8 cellular contexts compared by ENCODE assay signal in genomic region chr2:230226090-230226551, GRCh38. TPM values are rescaled to one million over a fixed set of nuclear protein-coding genes. Genes with fewer than 3 reads are reported as not detected.
DNase-seq lines count a peak whose midpoint lies in the region; ATAC-seq and TF ChIP-seq lines count a peak whose summit lies in the region.

No MANE protein-coding gene starts in this region.

- no peaks in the 10 kb centered on the region for H3K27me3 ChIP-seq in stomach

- peaks cover 40% of the 10 kb centered on the region for H3K36me3 Mint-ChIP-seq in activated CD8-positive, alpha-beta memory T cell treated with anti-CD3 and anti-CD28 coated beads, Interleukin-2, amount 10 ng/mL, durations not matched to agents 7 days and 5 days
- H3K36me3 Mint-ChIP-seq in activated B cell treated with CpG ODN at 0.5 μM for 24 hours (ENCODE audit: low read depth) (peaks cover 39% of the 10 kb centered on the region), HFFc6 (ENCODE audit: low read depth) (peaks cover 12% of the 10 kb centered on the region)

- DNase-seq in activated CD8-positive, alpha-beta memory T cell treated with anti-CD3 and anti-CD28 coated beads, Interleukin-2, amount 10 ng/mL, durations not matched to agents 7 days and 5 days: peak; percentile 54
- no peak for DNase-seq in activated CD8-positive, alpha-beta memory T cell treated with anti-CD3 and anti-CD28 coated beads, Interleukin-2, amount 50 U/mL, for 48 hours
- DNase-seq in activated B cell treated with CpG ODN at 0.5 μM for 24 hours (no peak), stomach (no peak), NCI-H748 treated with DMSO at 0.1 percent for 48 hours (lab: John Stamatoyannopoulos, UW) (no peak), HFFc6 (no peak), NCI-H446 (lab: John Stamatoyannopoulos, UW) (no peak)

- ATAC-seq in activated CD8-positive, alpha-beta memory T cell treated with anti-CD3 and anti-CD28 coated beads, Interleukin-2, amount 10 ng/mL, durations not matched to agents 7 days and 5 days: peak; percentile 40
- ATAC-seq in HG03066 (IDR thresholded peaks at IDR 0.05; ENCODE audit: low read depth, unreplicated experiment): peak; percentile 72
- peak; percentile 74 for ATAC-seq in activated B cell treated with CpG ODN at 0.5 μM for 24 hours (ENCODE audit: low read depth)

- H3K9me3 ChIP-seq in stomach: peaks cover 0 to 12% (median 0%) of the 10 kb centered on the region in 4 donors

- CTCF ChIA-PET in activated CD8-positive, alpha-beta memory T cell treated with anti-CD3 and anti-CD28 coated beads, Interleukin-2, amount 10 ng/mL, durations not matched to agents 7 days and 5 days (lab: Charles Lee): interaction anchor here (0.6 to 1.5 kb wide), 4 partner anchors 9 to 1168 kb away, joined by 3 to 7 read pairs (median 3); no protein-coding TSS in a partner anchor
- CTCF ChIA-PET in activated B cell treated with CpG ODN at 0.5 μM for 24 hours (lab: Charles Lee): interaction anchor here (1.0 to 1.5 kb wide), 3 partner anchors 9 to 23 kb away, joined by 3 to 9 read pairs (median 4); no protein-coding TSS in a partner anchor

- no peaks in the 10 kb centered on the region for H3K36me3 ChIP-seq in stomach

- intact Hi-C loops in activated B cell treated with CpG ODN at 0.5 μM for 24 hours (cut with micrococcal nuclease): loop anchor here (1.0 to 5.0 kb wide), 7 partner anchors 8 to 487 kb away; partner anchors contain the start of gene CAB39
- intact Hi-C loops in stomach (cut with DNase I; ENCODE audit: low total_unique reads): no loop called here

- peak overlapping the region in 3 of 5 donors; percentile 28 to 61 (median 58) for H3K27ac ChIP-seq in stomach

- TF ChIP-seq EP300 in stomach (IDR thresholded peaks at IDR 0.05): no peak

- peaks cover 9% of the 10 kb centered on the region for H3K9me3 Mint-ChIP-seq in activated CD8-positive, alpha-beta memory T cell treated with anti-CD3 and anti-CD28 coated beads, Interleukin-2, amount 10 ng/mL, durations not matched to agents 7 days and 5 days (ENCODE audit: low read depth)
- H3K9me3 Mint-ChIP-seq in activated B cell treated with CpG ODN at 0.5 μM for 24 hours: peaks cover 4% of the 10 kb centered on the region
- peaks cover 14% of the 10 kb centered on the region for H3K9me3 Mint-ChIP-seq in HFFc6

- peak overlapping the region; percentile 98 for H3K27ac Mint-ChIP-seq in activated CD8-positive, alpha-beta memory T cell treated with anti-CD3 and anti-CD28 coated beads, Interleukin-2, amount 10 ng/mL, durations not matched to agents 7 days and 5 days
- H3K27ac Mint-ChIP-seq in activated B cell treated with CpG ODN at 0.5 μM for 24 hours (peak overlapping the region; percentile 98), HFFc6 (no peak overlapping the region)

- H3K4me3 ChIP-seq in stomach: peak overlapping the region in 2 of 4 donors; percentile 0 to 10

- peaks cover 73% of the 10 kb centered on the region for H3K4me1 Mint-ChIP-seq in activated CD8-positive, alpha-beta memory T cell treated with anti-CD3 and anti-CD28 coated beads, Interleukin-2, amount 10 ng/mL, durations not matched to agents 7 days and 5 days
- H3K4me1 Mint-ChIP-seq in activated B cell treated with CpG ODN at 0.5 μM for 24 hours (peaks cover 89% of the 10 kb centered on the region), HFFc6 (ENCODE audit: low read depth) (peaks cover 22% of the 10 kb centered on the region)

- peak overlapping the region; percentile 92 for H3K4me3 Mint-ChIP-seq in activated CD8-positive, alpha-beta memory T cell treated with anti-CD3 and anti-CD28 coated beads, Interleukin-2, amount 10 ng/mL, durations not matched to agents 7 days and 5 days
- peak overlapping the region; percentile 92 for H3K4me3 Mint-ChIP-seq in activated B cell treated with CpG ODN at 0.5 μM for 24 hours
- H3K4me3 Mint-ChIP-seq in HFFc6: no peak overlapping the region

- WGBS in stomach, 5 donors: 85 to 96% (median 87%) methylated on average over 3 of the region's 3 CpGs

- no peak for TF ChIP-seq CTCF in activated B cell treated with CpG ODN at 0.5 μM for 24 hours (IDR thresholded peaks at IDR 0.05)
- TF ChIP-seq CTCF in stomach (IDR thresholded peaks at IDR 0.05): no peak
- no peak for TF ChIP-seq CTCF in HFFc6 (IDR thresholded peaks at IDR 0.05)

- no peak for TF ChIP-seq POLR2A in stomach (IDR thresholded peaks at IDR 0.05)

- no peaks in the 10 kb centered on the region for H3K27me3 Mint-ChIP-seq in activated CD8-positive, alpha-beta memory T cell treated with anti-CD3 and anti-CD28 coated beads, Interleukin-2, amount 10 ng/mL, durations not matched to agents 7 days and 5 days
- no peaks in the 10 kb centered on the region for H3K27me3 Mint-ChIP-seq in activated B cell treated with CpG ODN at 0.5 μM for 24 hours
- no peaks in the 10 kb centered on the region for H3K27me3 Mint-ChIP-seq in HFFc6 (ENCODE audit: insufficient read depth)

- POLR2A ChIA-PET in activated B cell treated with CpG ODN at 0.5 μM for 24 hours (lab: Charles Lee): interaction anchor here (0.6 to 12.2 kb wide), 25 partner anchors 8 to 1455 kb away, joined by 3 to 268 read pairs (median 5); partner anchors contain the start of genes SP100, SP110 and SP140L

- H3K4me1 ChIP-seq in stomach: no peaks in the 10 kb centered on the region

RNA-seq across cellular contexts. Expression of gene SP140, which starts 0.6 kb away (rescaled TPM):
- 100 to 1,000 TPM; 132 to 142 TPM for total RNA-seq in activated CD8-positive, alpha-beta memory T cell treated with anti-CD3 and anti-CD28 coated beads, Interleukin-2, amount 10 ng/mL, durations not matched to agents 7 days and 5 days
- 295 and 330 TPM in 2 replicates for total RNA-seq in activated B cell treated with CpG ODN at 0.5 μM for 24 hours
- 1 to 10 TPM in 4 of 5 donors, not detected in 1; 1.7 to 6.4 (median 4.1) TPM for total RNA-seq in stomach
- 1 to 10 TPM; 1.1 to 2.2 (median 1.5) TPM for polyA plus RNA-seq in stomach
- 1 to 10 TPM in 2 of 6 experiments, under 1 TPM in 4; 0.12 to 1.6 (median 0.69) TPM for total RNA-seq in HFFc6 (2021; fragmentation: NEBNext Ultra II Directional; extraction: Animal tissue kit (Norgen Biotek cat#: 25700))

RNA-seq across cellular contexts. Expression of gene SP110, which starts 6.3 kb away (rescaled TPM):
- 100 to 1,000 TPM; 111 to 148 TPM for total RNA-seq in activated CD8-positive, alpha-beta memory T cell treated with anti-CD3 and anti-CD28 coated beads, Interleukin-2, amount 10 ng/mL, durations not matched to agents 7 days and 5 days
- total RNA-seq in activated B cell treated with CpG ODN at 0.5 μM for 24 hours (139 and 147 TPM in 2 replicates), stomach (10 to 100 TPM in 4 of 5 donors, 1 to 10 TPM in 1; 4.6 to 40.4 (median 24.6) TPM)
- 10 to 100 TPM; 11.1 to 17.1 (median 11.1) TPM for polyA plus RNA-seq in stomach
- 10 to 100 TPM; 11.3 to 17.3 (median 14.1) TPM for total RNA-seq in HFFc6 (2021; fragmentation: NEBNext Ultra II Directional; extraction: Animal tissue kit (Norgen Biotek cat#: 25700))

Comparison
In these comparisons a context has a peak if more than half of its experiments do, and no peak if none do; other contexts are left out.
1. RNA of gene SP140, which starts 0.6 kb away (total RNA-seq): 295 to 330 TPM in activated B cell treated with CpG ODN at 0.5 μM for 24 hours and 132 to 142 TPM in activated CD8-positive, alpha-beta memory T cell treated with anti-CD3 and anti-CD28 coated beads, Interleukin-2, amount 10 ng/mL, durations not matched to agents 7 days and 5 days; 1.7 to 6.4 TPM in stomach and 0.12 to 1.6 TPM in HFFc6; every median in the first group is over 10 times any median in the second.
2. Peak in every context shown above with its lines, with median percentiles within 50 percentile points of each other: ATAC-seq.